ENCODE assay signal across 19 cellular contexts in the genomic region with DNA sequence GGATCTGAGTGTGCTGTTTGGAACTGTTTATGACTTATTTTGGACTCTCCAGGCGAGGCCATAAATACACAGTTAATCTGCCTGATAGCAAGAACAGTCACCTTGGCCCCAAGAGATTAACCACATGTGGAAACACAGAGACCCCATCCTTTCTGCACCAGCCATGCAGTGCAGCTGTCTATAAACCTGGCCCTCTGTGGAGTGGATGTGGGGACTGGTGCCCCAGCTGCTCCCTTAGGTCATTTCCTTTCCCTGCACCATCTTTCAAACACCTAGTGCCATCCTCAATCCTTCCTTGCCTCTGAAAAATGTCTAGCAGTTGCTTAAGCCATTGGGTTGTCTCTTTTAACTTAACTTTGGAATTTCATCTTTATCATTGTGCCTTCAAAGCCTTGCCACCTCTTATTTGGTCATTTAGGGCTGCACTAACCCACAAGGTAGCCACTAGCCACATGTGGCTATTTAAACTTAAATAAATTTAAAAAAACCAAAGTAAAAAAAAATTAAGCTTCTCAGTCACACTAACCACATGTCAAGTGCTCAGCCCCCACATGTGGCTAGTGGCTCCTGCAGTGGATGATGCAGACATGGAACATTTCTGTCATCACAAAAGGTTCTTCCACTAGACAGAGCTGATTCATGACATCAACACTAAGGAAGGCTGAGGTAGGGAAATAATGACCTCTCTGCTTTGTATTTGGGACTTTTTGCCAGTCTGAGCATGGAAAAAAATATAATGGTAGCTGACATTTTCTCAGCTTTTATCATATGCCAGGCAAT.
A peak's percentile ranks its signal among the peaks of the same experiment; 100 is the strongest.
DNase-seq lines count a peak whose midpoint lies in the region; ATAC-seq and TF ChIP-seq lines count a peak whose summit lies in the region.
"Had no signal": no experiment of that assay in that cellular context is flagged by ENCODE, and none has a peak within 500 bp of the region (broad histone marks: within the 10 kb centered on the region; RNA-seq: fewer than 3 reads in every experiment).

No MANE protein-coding gene starts in this region.

- H2BK15ac ChIP-seq in mesenchymal stem cell (ENCODE audit: low read depth, poor library complexity, severe bottlenecking) = no peak overlapping the region

- WGBS in mesenchymal stem cell = 33% methylated on average over 1 of the region's 1 CpG

- H3K4me2 ChIP-seq in BLaER1 (peak overlapping the region; percentile 22), mesenchymal stem cell (ENCODE audit: low read length, poor library complexity, severe bottlenecking) (no peak overlapping the region)

- H3K4me1 Mint-ChIP-seq in activated CD8-positive, alpha-beta T cell treated with anti-CD3 and anti-CD28 coated beads for 36 hours (ENCODE audit: low read depth) = no peaks in the 10 kb centered on the region
- H3K4me1 Mint-ChIP-seq in activated CD8-positive, alpha-beta T cell treated with anti-CD3 and anti-CD28 coated beads, Interleukin-2, amount 10 ng/mL, durations not matched to agents 7 days and 5 days (ENCODE audit: low read depth) = no peaks in the 10 kb centered on the region
- no peaks in the 10 kb centered on the region for H3K4me1 Mint-ChIP-seq in activated T-helper 1 cell treated with anti-CD3 and anti-CD28 coated beads, Interleukin-12 subunit alpha, Interleukin-12 subunit beta, Interleukin-2, Interleukin-4 antibody, amounts not matched to agents 30 ng/mL and 10 ng/mL and 1 ng/mL, durations not matched to agents 14 hours and 24 hours and 36 hours (ENCODE audit: low read depth)
- H3K4me1 Mint-ChIP-seq in immature natural killer cell = no peaks in the 10 kb centered on the region
- H3K4me1 Mint-ChIP-seq: B cell had no signal

- peak; percentile 51 for ATAC-seq in activated CD8-positive, alpha-beta T cell treated with anti-CD3 and anti-CD28 coated beads for 36 hours
- ATAC-seq in activated CD8-positive, alpha-beta T cell treated with anti-CD3 and anti-CD28 coated beads, Interleukin-2, amount 10 ng/mL, durations not matched to agents 7 days and 5 days = no peak
- no peak for ATAC-seq in GM19467 (IDR thresholded peaks at IDR 0.05; ENCODE audit: unreplicated experiment)

- peak overlapping the region in 1 of 2 experiments; percentile 62 for H3K18ac ChIP-seq in mesenchymal stem cell (ENCODE audit: low read depth in 1 of 2, low read length in 2 of 2)

- no peak overlapping the region for H3K14ac ChIP-seq in mesenchymal stem cell (ENCODE audit: low read length in 2 of 2)

- H2BK5ac ChIP-seq in mesenchymal stem cell (ENCODE audit: low read depth, low read length, poor library complexity, severe bottlenecking) = no peak overlapping the region

- H3K36me3 ChIP-seq in BLaER1 = no peaks in the 10 kb centered on the region
- no peaks in the 10 kb centered on the region for H3K36me3 ChIP-seq in mesenchymal stem cell (ENCODE audit: control insufficient read depth in 1 of 2, insufficient read depth in 2 of 2, low read depth in 1 of 2, low read length in 2 of 2)

- peak overlapping the region; percentile 21 for H2BK120ac ChIP-seq in mesenchymal stem cell (ENCODE audit: low read depth, low read length)

- H3K9me3 ChIP-seq in BLaER1 (no peaks in the 10 kb centered on the region), mesenchymal stem cell (ENCODE audit: control insufficient read depth, low read length) (peaks cover 3% of the 10 kb centered on the region)

- peak; percentile 15 for DNase-seq in activated CD8-positive, alpha-beta T cell treated with anti-CD3 and anti-CD28 coated beads for 36 hours
- DNase-seq in activated CD8-positive, alpha-beta T cell treated with anti-CD3 and anti-CD28 coated beads, Interleukin-2, amount 10 ng/mL, durations not matched to agents 7 days and 5 days = no peak
- DNase-seq in activated T-helper 1 cell treated with anti-CD3 and anti-CD28 coated beads, Interleukin-12 subunit alpha, Interleukin-12 subunit beta, Interleukin-2, Interleukin-4 antibody, amounts not matched to agents 30 ng/mL and 10 ng/mL and 1 ng/mL, durations not matched to agents 14 hours and 24 hours and 36 hours (ENCODE audit: low spot score) = no peak
- DNase-seq in mesenchymal stem cell (peak; percentile 79), immature natural killer cell (no peak), cortex of kidney (lab: John Stamatoyannopoulos, UW) (no peak)
- DNase-seq: Calu3; CD4-positive, alpha-beta T cell; DMS53; EL; Kasumi-1; NCI-H1417 treated with DMSO at 0.1 percent for 48 hours; NCI-H187 treated with DMSO at 0.1 percent for 48 hours; NCI-H2227 treated with DMSO at 0.1 percent for 48 hours; NCI-H774; RPMI8226 had no signal

- H2BK12ac ChIP-seq in mesenchymal stem cell (ENCODE audit: low read length in 2 of 2) = no peak overlapping the region

- no peak for TF ChIP-seq CTCF in activated CD8-positive, alpha-beta T cell treated with anti-CD3 and anti-CD28 coated beads for 36 hours (IDR thresholded peaks at IDR 0.05)

- H3K9ac ChIP-seq in BLaER1 = no peak overlapping the region
- H3K9ac ChIP-seq in mesenchymal stem cell (ENCODE audit: low read length) = no peak overlapping the region

- no peak overlapping the region for H3K27ac Mint-ChIP-seq in activated CD8-positive, alpha-beta T cell treated with anti-CD3 and anti-CD28 coated beads for 36 hours
- no peak overlapping the region for H3K27ac Mint-ChIP-seq in activated CD8-positive, alpha-beta T cell treated with anti-CD3 and anti-CD28 coated beads, Interleukin-2, amount 10 ng/mL, durations not matched to agents 7 days and 5 days
- peak overlapping the region; percentile 49 for H3K27ac Mint-ChIP-seq in activated T-helper 1 cell treated with anti-CD3 and anti-CD28 coated beads, Interleukin-12 subunit alpha, Interleukin-12 subunit beta, Interleukin-2, Interleukin-4 antibody, amounts not matched to agents 30 ng/mL and 10 ng/mL and 1 ng/mL, durations not matched to agents 14 hours and 24 hours and 36 hours
- H3K27ac Mint-ChIP-seq in immature natural killer cell = no peak overlapping the region
- H3K27ac Mint-ChIP-seq: B cell; CD4-positive, alpha-beta T cell had no signal

- CTCF ChIA-PET in activated CD8-positive, alpha-beta T cell treated with anti-CD3 and anti-CD28 coated beads for 36 hours (lab: Charles Lee) = no interaction called here
- CTCF ChIA-PET in activated CD8-positive, alpha-beta T cell treated with anti-CD3 and anti-CD28 coated beads, Interleukin-2, amount 10 ng/mL, durations not matched to agents 7 days and 5 days (lab: Charles Lee) = no interaction called here

- H2AFZ ChIP-seq in mesenchymal stem cell (ENCODE audit: low read depth, low read length) = no peak overlapping the region

- H3K23ac ChIP-seq in mesenchymal stem cell (ENCODE audit: low read length in 2 of 2) = no peak overlapping the region

- no peak overlapping the region for H4K91ac ChIP-seq in mesenchymal stem cell (ENCODE audit: low read length)

- peaks cover 9% of the 10 kb centered on the region for H3K4me1 ChIP-seq in BLaER1
- no peaks in the 10 kb centered on the region for H3K4me1 ChIP-seq in mesenchymal stem cell (ENCODE audit: control insufficient read depth, insufficient read depth, low read depth, low read length)

- H3K4me3 ChIP-seq in BLaER1 (no peak overlapping the region), mesenchymal stem cell (ENCODE audit: insufficient read depth in 1 of 2, low read depth in 1 of 2, low read length in 2 of 2) (no peak overlapping the region)

- H4K20me1 ChIP-seq in BLaER1 = no peaks in the 10 kb centered on the region

- H3K27me3 ChIP-seq in BLaER1 = no peaks in the 10 kb centered on the region
- H3K27me3 ChIP-seq in mesenchymal stem cell (ENCODE audit: control insufficient read depth in 1 of 2, insufficient read depth in 1 of 2, low read length in 2 of 2) = no peaks in the 10 kb centered on the region

- H4K8ac ChIP-seq in mesenchymal stem cell (ENCODE audit: low read length) = no peak overlapping the region

- H3K4me3 Mint-ChIP-seq in activated CD8-positive, alpha-beta T cell treated with anti-CD3 and anti-CD28 coated beads for 36 hours = no peak overlapping the region
- H3K4me3 Mint-ChIP-seq in activated CD8-positive, alpha-beta T cell treated with anti-CD3 and anti-CD28 coated beads, Interleukin-2, amount 10 ng/mL, durations not matched to agents 7 days and 5 days = no peak overlapping the region
- H3K4me3 Mint-ChIP-seq in activated T-helper 1 cell treated with anti-CD3 and anti-CD28 coated beads, Interleukin-12 subunit alpha, Interleukin-12 subunit beta, Interleukin-2, Interleukin-4 antibody, amounts not matched to agents 30 ng/mL and 10 ng/mL and 1 ng/mL, durations not matched to agents 14 hours and 24 hours and 36 hours = no peak overlapping the region
- H3K4me3 Mint-ChIP-seq in immature natural killer cell = no peak overlapping the region
- H3K4me3 Mint-ChIP-seq: B cell; CD4-positive, alpha-beta T cell had no signal

- H3K27me3 Mint-ChIP-seq in activated CD8-positive, alpha-beta T cell treated with anti-CD3 and anti-CD28 coated beads for 36 hours = peaks cover 1% of the 10 kb centered on the region
- no peaks in the 10 kb centered on the region for H3K27me3 Mint-ChIP-seq in activated CD8-positive, alpha-beta T cell treated with anti-CD3 and anti-CD28 coated beads, Interleukin-2, amount 10 ng/mL, durations not matched to agents 7 days and 5 days (ENCODE audit: low read depth)
- no peaks in the 10 kb centered on the region for H3K27me3 Mint-ChIP-seq in activated T-helper 1 cell treated with anti-CD3 and anti-CD28 coated beads, Interleukin-12 subunit alpha, Interleukin-12 subunit beta, Interleukin-2, Interleukin-4 antibody, amounts not matched to agents 30 ng/mL and 10 ng/mL and 1 ng/mL, durations not matched to agents 14 hours and 24 hours and 36 hours (ENCODE audit: insufficient read depth)
- no peaks in the 10 kb centered on the region for H3K27me3 Mint-ChIP-seq in immature natural killer cell (ENCODE audit: low read depth in 3 of 3)
- H3K27me3 Mint-ChIP-seq: B cell; CD4-positive, alpha-beta T cell had no signal

- no peak overlapping the region for H2AK5ac ChIP-seq in mesenchymal stem cell (ENCODE audit: low read length, severe bottlenecking)

- peak overlapping the region in 1 of 2 experiments; percentile 35 for H3K4ac ChIP-seq in mesenchymal stem cell (ENCODE audit: low read depth in 1 of 2, low read length in 2 of 2)

- H3K36me3 Mint-ChIP-seq in activated CD8-positive, alpha-beta T cell treated with anti-CD3 and anti-CD28 coated beads for 36 hours (ENCODE audit: low read depth) = no peaks in the 10 kb centered on the region
- H3K36me3 Mint-ChIP-seq in activated CD8-positive, alpha-beta T cell treated with anti-CD3 and anti-CD28 coated beads, Interleukin-2, amount 10 ng/mL, durations not matched to agents 7 days and 5 days (ENCODE audit: low read depth) = no peaks in the 10 kb centered on the region
- no peaks in the 10 kb centered on the region for H3K36me3 Mint-ChIP-seq in activated T-helper 1 cell treated with anti-CD3 and anti-CD28 coated beads, Interleukin-12 subunit alpha, Interleukin-12 subunit beta, Interleukin-2, Interleukin-4 antibody, amounts not matched to agents 30 ng/mL and 10 ng/mL and 1 ng/mL, durations not matched to agents 14 hours and 24 hours and 36 hours (ENCODE audit: low read depth)
- no peaks in the 10 kb centered on the region for H3K36me3 Mint-ChIP-seq in immature natural killer cell

- H3K79me1 ChIP-seq in mesenchymal stem cell (replicated peaks; ENCODE audit: low read length, poor library complexity, severe bottlenecking) = no peaks in the 10 kb centered on the region

- POLR2A ChIA-PET in activated CD8-positive, alpha-beta T cell treated with anti-CD3 and anti-CD28 coated beads for 36 hours (lab: Charles Lee) = no interaction called here
- POLR2A ChIA-PET in activated CD8-positive, alpha-beta T cell treated with anti-CD3 and anti-CD28 coated beads, Interleukin-2, amount 10 ng/mL, durations not matched to agents 7 days and 5 days (lab: Charles Lee) = no interaction called here

- no peaks in the 10 kb centered on the region for H3K9me3 Mint-ChIP-seq in activated CD8-positive, alpha-beta T cell treated with anti-CD3 and anti-CD28 coated beads for 36 hours
- H3K9me3 Mint-ChIP-seq in activated CD8-positive, alpha-beta T cell treated with anti-CD3 and anti-CD28 coated beads, Interleukin-2, amount 10 ng/mL, durations not matched to agents 7 days and 5 days (ENCODE audit: insufficient read depth) = no peaks in the 10 kb centered on the region
- H3K9me3 Mint-ChIP-seq in activated T-helper 1 cell treated with anti-CD3 and anti-CD28 coated beads, Interleukin-12 subunit alpha, Interleukin-12 subunit beta, Interleukin-2, Interleukin-4 antibody, amounts not matched to agents 30 ng/mL and 10 ng/mL and 1 ng/mL, durations not matched to agents 14 hours and 24 hours and 36 hours = no peaks in the 10 kb centered on the region
- H3K9me3 Mint-ChIP-seq in immature natural killer cell = peaks cover 0 to 14% (median under 1%) of the 10 kb centered on the region in 6 donors

- intact Hi-C loops in activated CD8-positive, alpha-beta T cell treated with anti-CD3 and anti-CD28 coated beads for 36 hours (cut with micrococcal nuclease) = no loop called here
- intact Hi-C loops in activated T-helper 1 cell treated with anti-CD3 and anti-CD28 coated beads, Interleukin-12 subunit alpha, Interleukin-12 subunit beta, Interleukin-2, Interleukin-4 antibody, amounts not matched to agents 30 ng/mL and 10 ng/mL and 1 ng/mL, durations not matched to agents 14 hours and 24 hours and 36 hours (cut with micrococcal nuclease) = no loop called here

- H3K27ac ChIP-seq in BLaER1 (no peak overlapping the region), mesenchymal stem cell (ENCODE audit: low read length, poor library complexity, severe bottlenecking) (no peak overlapping the region)

Comparison
In these comparisons a context has a peak if more than half of its experiments do, and no peak if none do; other contexts are left out.
1. DNase-seq: peak in activated CD8-positive, alpha-beta T cell treated with anti-CD3 and anti-CD28 coated beads for 36 hours (single experiment) and mesenchymal stem cell (single experiment); none in activated CD8-positive, alpha-beta T cell treated with anti-CD3 and anti-CD28 coated beads, Interleukin-2, amount 10 ng/mL, durations not matched to agents 7 days and 5 days (single experiment), activated T-helper 1 cell treated with anti-CD3 and anti-CD28 coated beads, Interleukin-12 subunit alpha, Interleukin-12 subunit beta, Interleukin-2, Interleukin-4 antibody, amounts not matched to agents 30 ng/mL and 10 ng/mL and 1 ng/mL, durations not matched to agents 14 hours and 24 hours and 36 hours (single experiment), immature natural killer cell (0 of 3) and cortex of kidney (single experiment).